Comparison of ENCODE assay signal across 25 cellular contexts in the genomic region with DNA sequence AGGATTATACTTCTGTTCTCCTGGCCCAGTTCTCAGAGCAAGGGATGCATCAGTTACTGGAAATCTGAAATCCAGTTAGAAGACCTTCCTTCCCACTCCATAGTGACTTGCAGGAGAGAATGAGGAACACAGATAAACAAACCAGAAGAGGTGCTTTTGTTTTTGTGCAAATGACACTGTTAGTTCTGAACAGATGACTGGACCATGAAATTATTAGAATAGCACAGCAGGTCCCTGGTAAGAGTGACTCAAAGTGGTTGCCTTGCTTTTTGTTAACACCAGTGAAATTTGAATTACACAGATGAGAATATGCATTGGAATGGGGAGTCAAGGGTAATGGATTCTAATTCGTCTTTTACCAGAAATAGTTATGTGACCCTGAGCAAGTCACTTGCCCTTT. TPM values are rescaled to one million over a fixed set of nuclear protein-coding genes. Genes with fewer than 3 reads are reported as not detected.
DNase-seq lines count a peak whose midpoint lies in the region; ATAC-seq and TF ChIP-seq lines count a peak whose summit lies in the region.
"Had no signal": no experiment of that assay in that cellular context is flagged by ENCODE, and none has a peak within 500 bp of the region (broad histone marks: within the 10 kb centered on the region; RNA-seq: fewer than 3 reads in every experiment).

No MANE protein-coding gene starts in this region.

- H3K4me1 Mint-ChIP-seq in endodermal cell, result peaks cover 33% of the 10 kb centered on the region
- peaks cover 10% of the 10 kb centered on the region for H3K4me1 Mint-ChIP-seq in memory B cell
- H3K4me1 Mint-ChIP-seq in naive thymus-derived CD8-positive, alpha-beta T cell, result no peaks in the 10 kb centered on the region

- H3K36me3 Mint-ChIP-seq in endodermal cell (ENCODE audit: low read depth) (no peaks in the 10 kb centered on the region), memory B cell (no peaks in the 10 kb centered on the region)
- no peaks in the 10 kb centered on the region for H3K36me3 Mint-ChIP-seq in naive thymus-derived CD8-positive, alpha-beta T cell
- H3K36me3 Mint-ChIP-seq: CD8-positive, alpha-beta T cell had no signal

- ATAC-seq in memory B cell (ENCODE audit: low read depth), result no peak
- ATAC-seq in HG03354 (IDR thresholded peaks at IDR 0.05; ENCODE audit: poor library complexity, severe bottlenecking, unreplicated experiment), result no peak
- ATAC-seq in naive thymus-derived CD8-positive, alpha-beta T cell, result no peak
- ATAC-seq: A549; CD8-positive, alpha-beta T cell; Panc1 had no signal

- H3K4me3 Mint-ChIP-seq in endodermal cell, result no peak overlapping the region
- no peak overlapping the region for H3K4me3 Mint-ChIP-seq in memory B cell
- no peak overlapping the region for H3K4me3 Mint-ChIP-seq in naive thymus-derived CD8-positive, alpha-beta T cell
- H3K4me3 Mint-ChIP-seq: CD8-positive, alpha-beta T cell had no signal

- H3K27ac ChIP-seq in HUES64 (ENCODE audit: low read depth, low read length) (peak overlapping the region; percentile 67; the same call in 1 of the 2 replicates), endodermal cell (ENCODE audit: low read depth, low read length) (peak overlapping the region; percentile 21)
- H3K27ac ChIP-seq in effector memory CD4-positive, alpha-beta T cell (ENCODE audit: insufficient read depth, low read length, poor library complexity, severe bottlenecking), result no peak overlapping the region
- H3K27ac ChIP-seq: A549, RWPE1 had no signal

- no peaks in the 10 kb centered on the region for H3K36me3 ChIP-seq in HUES64 (ENCODE audit: insufficient read depth, low read length)
- no peaks in the 10 kb centered on the region for H3K36me3 ChIP-seq in endodermal cell (ENCODE audit: control insufficient read depth, insufficient read depth, low read length)
- no peaks in the 10 kb centered on the region for H3K36me3 ChIP-seq in effector memory CD4-positive, alpha-beta T cell (ENCODE audit: control insufficient read depth, insufficient read depth, low read length)

- H3K27me3 Mint-ChIP-seq in endodermal cell (ENCODE audit: insufficient read depth) (peaks cover 6% of the 10 kb centered on the region), memory B cell (peaks cover 14% of the 10 kb centered on the region)
- peaks cover 0 to 4% (median 3%) of the 10 kb centered on the region in 5 donors for H3K27me3 Mint-ChIP-seq in naive thymus-derived CD8-positive, alpha-beta T cell

- WGBS in HUES64, result 35% methylated on average over 1 of the region's 1 CpG
- 82 to 83% methylated on average over 1 of the region's 1 CpG for WGBS in endodermal cell (ENCODE audit: insufficient coverage in 1 of 2, insufficient read length in 1 of 2), 2 experiments

- H3K9me3 Mint-ChIP-seq in endodermal cell, result no peaks in the 10 kb centered on the region
- H3K9me3 Mint-ChIP-seq in memory B cell, result no peaks in the 10 kb centered on the region
- no peaks in the 10 kb centered on the region for H3K9me3 Mint-ChIP-seq in naive thymus-derived CD8-positive, alpha-beta T cell
- H3K9me3 Mint-ChIP-seq: CD8-positive, alpha-beta T cell had no signal

- DNase-seq in endodermal cell (no peak), memory B cell (ENCODE audit: low spot score in 2 of 2) (no peak), GM19238 (ENCODE audit: insufficient read length, low spot score) (no peak)
- no peak for DNase-seq in effector memory CD4-positive, alpha-beta T cell
- no peak for DNase-seq in naive thymus-derived CD8-positive, alpha-beta T cell
- DNase-seq: C1 segment of cervical spinal cord; Calu3; CD8-positive, alpha-beta T cell; DMS79 treated with DMSO at 0.1 percent for 48 hours; H7; IMR-90; KG1; NCI-H1048; NCI-H1417; NCI-H1694; NCI-H2081; NCI-H226; NCI-H510A; NCI-H69; SHP77 had no signal

- H3K4me3 ChIP-seq in HUES64 (ENCODE audit: low read length), result peak overlapping the region; percentile 9; the same call in 1 of the 2 replicates
- H3K4me3 ChIP-seq in endodermal cell (ENCODE audit: low read length), result no peak overlapping the region
- H3K4me3 ChIP-seq in effector memory CD4-positive, alpha-beta T cell (ENCODE audit: insufficient read depth, low read depth, low read length, poor library complexity, severe bottlenecking), result no peak overlapping the region
- H3K4me3 ChIP-seq: A549 had no signal

- H3K9ac ChIP-seq in HUES64 (ENCODE audit: low read depth, low read length) (no peak overlapping the region), endodermal cell (ENCODE audit: extremely low read depth, low read length, poor library complexity, severe bottlenecking) (no peak overlapping the region)

- no peak for TF ChIP-seq CTCF in endodermal cell (conservative IDR thresholded peaks at IDR 0.05)

- POLR2A ChIA-PET in naive thymus-derived CD8-positive, alpha-beta T cell (lab: Charles Lee), result no interaction called here

- peaks cover 44% of the 10 kb centered on the region for H3K4me1 ChIP-seq in HUES64 (ENCODE audit: insufficient read depth, low read length)
- H3K4me1 ChIP-seq in endodermal cell (ENCODE audit: control insufficient read depth, insufficient read depth, low read length), result peaks cover 15% of the 10 kb centered on the region
- no peaks in the 10 kb centered on the region for H3K4me1 ChIP-seq in effector memory CD4-positive, alpha-beta T cell (ENCODE audit: control insufficient read depth, insufficient read depth, low read length, poor library complexity, severe bottlenecking)
- H3K4me1 ChIP-seq: A549 had no signal

- H3K27me3 ChIP-seq in HUES64 (ENCODE audit: insufficient read depth, low read length), result no peaks in the 10 kb centered on the region; the same call in 1 of the 2 replicates
- H3K27me3 ChIP-seq in endodermal cell (ENCODE audit: control insufficient read depth, insufficient read depth, low read length, poor library complexity, severe bottlenecking), result no peaks in the 10 kb centered on the region
- H3K27me3 ChIP-seq in effector memory CD4-positive, alpha-beta T cell (replicated peaks; ENCODE audit: control insufficient read depth, insufficient read depth, low read length, poor library complexity, severe bottlenecking), result no peaks in the 10 kb centered on the region

- no peak overlapping the region for H3K27ac Mint-ChIP-seq in endodermal cell
- peak overlapping the region; percentile 35 for H3K27ac Mint-ChIP-seq in memory B cell
- no peak overlapping the region for H3K27ac Mint-ChIP-seq in naive thymus-derived CD8-positive, alpha-beta T cell
- H3K27ac Mint-ChIP-seq: CD8-positive, alpha-beta T cell had no signal

- no peaks in the 10 kb centered on the region for H3K9me3 ChIP-seq in HUES64 (ENCODE audit: insufficient read depth, low read depth, low read length)
- H3K9me3 ChIP-seq in endodermal cell (ENCODE audit: control insufficient read depth, low read length), result no peaks in the 10 kb centered on the region
- no peaks in the 10 kb centered on the region for H3K9me3 ChIP-seq in effector memory CD4-positive, alpha-beta T cell (ENCODE audit: control insufficient read depth, low read length)
- H3K9me3 ChIP-seq: A549 had no signal

RNA-seq across cellular contexts. Expression of a gene that starts 30.4 kb away (rescaled TPM):
- polyA plus RNA-seq in HUES64 (2013, experiment 1 of 2), result 54.1 TPM
- 69.7 TPM for polyA plus RNA-seq in HUES64 (2013, experiment 2 of 2)
- 10 to 100 TPM; 37.5 to 42.3 TPM for total RNA-seq in endodermal cell
- 119 TPM for polyA plus RNA-seq in endodermal cell (2013, experiment 1 of 2)
- 96.5 TPM for polyA plus RNA-seq in endodermal cell (2013, experiment 2 of 2)
- total RNA-seq in naive thymus-derived CD8-positive, alpha-beta T cell, result 10 to 100 TPM; 11.1 to 11.7 TPM
- 10 to 100 TPM in 1 of 3 donors, 1 to 10 TPM in 2; 4.9 to 13.0 (median 6.6) TPM for polyA plus RNA-seq in naive thymus-derived CD8-positive, alpha-beta T cell
